ENCODE assay signal across 8 cellular contexts in genomic region chr7:94510582-94511456, GRCh38. TPM values are rescaled to one million over a fixed set of nuclear protein-coding genes. Genes with fewer than 3 reads are reported as not detected.
DNase-seq lines count a peak whose midpoint lies in the region; ATAC-seq and TF ChIP-seq lines count a peak whose summit lies in the region.

No MANE protein-coding gene starts in this region.

- no peaks in the 10 kb centered on the region for H3K36me3 ChIP-seq in endodermal cell (ENCODE audit: control insufficient read depth, insufficient read depth, low read length)
- peaks cover 3% of the 10 kb centered on the region for H3K36me3 ChIP-seq in mesodermal cell (ENCODE audit: control insufficient read depth, insufficient read depth, low read length)

- H3K4me3 ChIP-seq in endodermal cell (ENCODE audit: low read length) (peak overlapping the region; percentile 95), mesodermal cell (ENCODE audit: extremely low read depth, insufficient read depth, low read length, poor library complexity, severe bottlenecking) (peak overlapping the region; percentile 90)

- no peaks in the 10 kb centered on the region for H3K27me3 ChIP-seq in endodermal cell (ENCODE audit: control insufficient read depth, insufficient read depth, low read length, poor library complexity, severe bottlenecking)

- H3K27me3 Mint-ChIP-seq in endodermal cell (ENCODE audit: insufficient read depth) = no peaks in the 10 kb centered on the region

- H3K9ac ChIP-seq in endodermal cell (ENCODE audit: extremely low read depth, low read length, poor library complexity, severe bottlenecking) = peak overlapping the region; percentile 73

- peak overlapping the region; percentile 59 for H3K27ac Mint-ChIP-seq in endodermal cell

- peak; percentile 15 for ATAC-seq in HG03039 (IDR thresholded peaks at IDR 0.05; ENCODE audit: unreplicated experiment)

- peak overlapping the region; percentile 72 for H3K4me3 Mint-ChIP-seq in endodermal cell

- no peak for TF ChIP-seq CTCF in endodermal cell (conservative IDR thresholded peaks at IDR 0.05)

- DNase-seq in activated CD4-positive, CD25-positive, alpha-beta regulatory T cell treated with anti-CD3 and anti-CD28 coated beads, Interleukin-2, amount 50 U/mL, for 16 hours (ENCODE audit: low read depth, low spot score) = peak; percentile 0
- no peak for DNase-seq in activated CD4-positive, CD25-positive, alpha-beta regulatory T cell (lab: John Stamatoyannopoulos, UW)
- DNase-seq in NCI-H2171 (lab: John Stamatoyannopoulos, UW) = peak; percentile 29
- peak; percentile 34 to 45 for DNase-seq in activated CD4-positive, alpha-beta T cell treated with anti-CD3 and anti-CD28 coated beads, Interleukin-2, amount 50 U/mL, for 48 hours
- DNase-seq in endodermal cell = no peak
- DNase-seq in stimulated activated CD8-positive, alpha-beta memory T cell treated with anti-CD3 and anti-CD28 coated beads, Interleukin-7, amount 100 ng/mL, for 24 hours (ENCODE audit: low read depth) = peak; percentile 3

- H3K36me3 Mint-ChIP-seq in endodermal cell (ENCODE audit: low read depth) = no peaks in the 10 kb centered on the region

- H3K9me3 ChIP-seq in endodermal cell (ENCODE audit: control insufficient read depth, low read length) = no peaks in the 10 kb centered on the region
- H3K9me3 ChIP-seq in mesodermal cell (ENCODE audit: control insufficient read depth, low read length) = no peaks in the 10 kb centered on the region

- H3K4me1 ChIP-seq in endodermal cell (ENCODE audit: control insufficient read depth, insufficient read depth, low read length) (peaks cover 4% of the 10 kb centered on the region), mesodermal cell (ENCODE audit: control insufficient read depth, insufficient read depth, low read length, poor library complexity, severe bottlenecking) (peaks cover 19% of the 10 kb centered on the region)

- 12 to 24% methylated on average over 6 to 16 of the region's 16 CpGs for WGBS in endodermal cell (ENCODE audit: insufficient coverage in 1 of 2, insufficient read length in 1 of 2), 2 experiments
- 27 to 29% methylated on average over 13 to 16 of the region's 16 CpGs for WGBS in mesodermal cell (ENCODE audit: insufficient coverage in 2 of 2), 2 experiments

- no peaks in the 10 kb centered on the region for H3K9me3 Mint-ChIP-seq in endodermal cell

- H3K4me1 Mint-ChIP-seq in endodermal cell = peaks cover 39% of the 10 kb centered on the region

- H3K27ac ChIP-seq in endodermal cell (ENCODE audit: low read depth, low read length) (peak overlapping the region; percentile 94), mesodermal cell (ENCODE audit: low read depth, low read length, severe bottlenecking) (peak overlapping the region; percentile 90)

RNA-seq across cellular contexts. Expression of gene CASD1, which starts 1.2 kb away (rescaled TPM):
- total RNA-seq in endodermal cell = 10 to 100 TPM; 40.4 to 68.8 TPM
- polyA plus RNA-seq in endodermal cell (2013, experiment 1 of 2) = 51.4 TPM
- 47.6 TPM for polyA plus RNA-seq in endodermal cell (2013, experiment 2 of 2)
- polyA plus RNA-seq in mesodermal cell (2013, experiment 1 of 2) = 27.3 TPM
- polyA plus RNA-seq in mesodermal cell (2013, experiment 2 of 2) = 28.7 TPM

Comparison
In these comparisons a context has a peak if more than half of its experiments do, and no peak if none do; other contexts are left out.
1. DNase-seq: peak in activated CD4-positive, CD25-positive, alpha-beta regulatory T cell treated with anti-CD3 and anti-CD28 coated beads, Interleukin-2, amount 50 U/mL, for 16 hours (single experiment), NCI-H2171 (single experiment), activated CD4-positive, alpha-beta T cell treated with anti-CD3 and anti-CD28 coated beads, Interleukin-2, amount 50 U/mL, for 48 hours (2 of 2) and stimulated activated CD8-positive, alpha-beta memory T cell treated with anti-CD3 and anti-CD28 coated beads, Interleukin-7, amount 100 ng/mL, for 24 hours (single experiment); none in activated CD4-positive, CD25-positive, alpha-beta regulatory T cell (0 of 4) and endodermal cell (single experiment).